1 cellular context compared by ENCODE assay signal in genomic region chr15:71443538-71443937, GRCh38.
TF ChIP-seq lines count a peak whose summit lies in the region.

No MANE protein-coding gene starts in this region.

TF ChIP-seq in SK-N-SH treated with all-trans-retinoic acid at 6 μM for 48 hours, 23 proteins besides CTCF, POLR2A, EP300 and RAD21 (continued from another document):
- TF ChIP-seq CSRNP3 (CRISPR knock-in tag; IDR thresholded peaks at IDR 0.05) = no peak
- no peak for TF ChIP-seq PPARA (CRISPR knock-in tag; IDR thresholded peaks at IDR 0.05; ENCODE audit: borderline replicate concordance)
- no peak for TF ChIP-seq ESRRG (CRISPR knock-in tag; IDR thresholded peaks at IDR 0.05)
- TF ChIP-seq CSDC2 (CRISPR knock-in tag; IDR thresholded peaks at IDR 0.05) = no peak
- TF ChIP-seq ZFP30 (CRISPR knock-in tag; IDR thresholded peaks at IDR 0.05) = no peak
- no peak for TF ChIP-seq ARNTL (CRISPR knock-in tag; IDR thresholded peaks at IDR 0.05; ENCODE audit: borderline replicate concordance, low read depth)
- TF ChIP-seq ZNF565 (CRISPR knock-in tag; conservative IDR thresholded peaks at IDR 0.05; ENCODE audit: low read depth) = no peak
- no peak for TF ChIP-seq ZNF70 (CRISPR knock-in tag; IDR thresholded peaks at IDR 0.05)
- TF ChIP-seq OSR1 (CRISPR knock-in tag; IDR thresholded peaks at IDR 0.05) = no peak
TF ChIP-seq in SK-N-SH treated with all-trans-retinoic acid at 6 μM for 48 hours: peak in this region for 0.
